In genomic region chr15:42736793-42737528, GRCh38 we compare ENCODE assay signal across 8 cellular contexts. TPM values are rescaled to one million over a fixed set of nuclear protein-coding genes. Genes with fewer than 3 reads are reported as not detected.
DNase-seq lines count a peak whose midpoint lies in the region; TF ChIP-seq lines count a peak whose summit lies in the region.

TSS of gene CDAN1 (minus strand) at chr15:42737128. CDS start at chr15:42737102, 26 bp downstream.

- CTCF ChIA-PET in SK-N-SH (lab: Yijun Ruan, JAX) = interaction anchor here (0.8 to 4.3 kb wide), 6 partner anchors 15 to 190 kb away, joined by 3 to 20 read pairs (median 3); no protein-coding TSS in a partner anchor
- CTCF ChIA-PET in activated naive CD4-positive, alpha-beta T cell treated with anti-CD3 and anti-CD28 coated beads, Interleukin-2, amount 10 ng/mL, durations not matched to agents 7 days and 5 days (lab: Charles Lee) = interaction anchor here (1.0 kb wide), 1 partner anchor 190 kb away, joined by 3 read pairs; no protein-coding TSS in a partner anchor

- WGBS in H9 (ENCODE audit: extremely low coverage, insufficient read length, low lambda C conversion rate) = no CpG with 5 or more reads among the region's 76 CpGs
- WGBS in SK-N-SH (ENCODE audit: low lambda C conversion rate) = 12% methylated on average over 6 of the region's 76 CpGs

- H2BK120ac ChIP-seq in H9 (ENCODE audit: low read depth, low read length, poor library complexity, severe bottlenecking) = no peak within 1 kb of the TSS

- H3K4me3 ChIP-seq in MM.1S (ENCODE audit: low read length) = peak within 1 kb of the TSS; percentile 82
- peak within 1 kb of the TSS; percentile 88 to 89 for H3K4me3 ChIP-seq in SK-N-SH (ENCODE audit: low read depth in 2 of 2, low read length in 1 of 2)

- peak within 1 kb of the TSS; percentile 76 to 86 for H3K4me3 Mint-ChIP-seq in H9
- peak within 1 kb of the TSS; percentile 75 for H3K4me3 Mint-ChIP-seq in activated naive CD4-positive, alpha-beta T cell treated with anti-CD3 and anti-CD28 coated beads, Interleukin-2, amount 10 ng/mL, durations not matched to agents 7 days and 5 days

- H3K4ac ChIP-seq in H9 (ENCODE audit: low read depth, low read length) = no peak within 1 kb of the TSS

- no peaks in the 10 kb centered on the region; a peak in 1 of 5 replicates for H3K9me3 Mint-ChIP-seq in H9
- no peaks in the 10 kb centered on the region for H3K9me3 Mint-ChIP-seq in activated naive CD4-positive, alpha-beta T cell treated with anti-CD3 and anti-CD28 coated beads, Interleukin-2, amount 10 ng/mL, durations not matched to agents 7 days and 5 days

- H3K4me2 ChIP-seq in H9 (ENCODE audit: insufficient read depth, insufficient read length, low read length) (peak within 1 kb of the TSS; percentile 38), MM.1S (ENCODE audit: low read depth, low read length) (peak within 1 kb of the TSS; percentile 97), SK-N-SH (peak within 1 kb of the TSS; percentile 97)

- no peak within 1 kb of the TSS for H4K8ac ChIP-seq in H9 (replicated peaks; ENCODE audit: insufficient read length, low read depth, low read length)

- H2BK5ac ChIP-seq in H9 (ENCODE audit: insufficient read length, low read length) = no peak within 1 kb of the TSS

- H4K91ac ChIP-seq in H9 (ENCODE audit: insufficient read length, low read depth, low read length) = no peak within 1 kb of the TSS

- no peaks in the 10 kb centered on the region for H4K20me1 ChIP-seq in H9 (ENCODE audit: control insufficient read depth, insufficient read depth, insufficient read length)
- H4K20me1 ChIP-seq in MM.1S (ENCODE audit: insufficient read depth, low read length) = no peaks in the 10 kb centered on the region
- no peaks in the 10 kb centered on the region for H4K20me1 ChIP-seq in SK-N-SH (ENCODE audit: insufficient read depth)

- POLR2A ChIA-PET in SK-N-SH (lab: Yijun Ruan, JAX) = no interaction called here

- H3K36me3 Mint-ChIP-seq in H9 (ENCODE audit: insufficient read depth in 1 of 3, low read depth in 3 of 3) = peaks cover 9 to 34% (median 31%) of the 10 kb centered on the region in 3 experiments; a peak in 6 of 7 replicates
- H3K36me3 Mint-ChIP-seq in activated naive CD4-positive, alpha-beta T cell treated with anti-CD3 and anti-CD28 coated beads, Interleukin-2, amount 10 ng/mL, durations not matched to agents 7 days and 5 days = peaks cover 18% of the 10 kb centered on the region

- peak within 1 kb of the TSS; percentile 52 to 68 (median 63); a peak in 4 of 7 replicates for H3K27ac Mint-ChIP-seq in H9
- H3K27ac Mint-ChIP-seq in activated naive CD4-positive, alpha-beta T cell treated with anti-CD3 and anti-CD28 coated beads, Interleukin-2, amount 10 ng/mL, durations not matched to agents 7 days and 5 days = peak within 1 kb of the TSS; percentile 87

- no peak within 1 kb of the TSS for H2AK5ac ChIP-seq in H9 (ENCODE audit: insufficient read length, low read length)

- H3K79me1 ChIP-seq in H9 (ENCODE audit: insufficient read depth, low read depth, low read length, poor library complexity, severe bottlenecking) = no peaks in the 10 kb centered on the region

- H3K18ac ChIP-seq in H9 (ENCODE audit: insufficient read length, low read depth, low read length) = peak within 1 kb of the TSS; percentile 32

- H3K9ac ChIP-seq in H9 (ENCODE audit: extremely low read depth, insufficient read length, low read length) (peak within 1 kb of the TSS; percentile 23), MM.1S (ENCODE audit: low read length) (peak within 1 kb of the TSS; percentile 82), SK-N-SH (peak within 1 kb of the TSS; percentile 91)

- H3K27me3 Mint-ChIP-seq in H9 (ENCODE audit: low read depth) = no peaks in the 10 kb centered on the region
- no peaks in the 10 kb centered on the region for H3K27me3 Mint-ChIP-seq in activated naive CD4-positive, alpha-beta T cell treated with anti-CD3 and anti-CD28 coated beads, Interleukin-2, amount 10 ng/mL, durations not matched to agents 7 days and 5 days

- in situ Hi-C loops in G401 (cut with HindIII; ENCODE audit: low sequenced_read_pairs) = no loop called here

- H3F3A ChIP-seq in MM.1S (ENCODE audit: insufficient read depth, low read length) (peaks cover 4% of the 10 kb centered on the region; the same call in 1 of the 2 replicates), SK-N-SH (replicated peaks; ENCODE audit: insufficient read depth) (peaks cover 9% of the 10 kb centered on the region)

- no peaks in the 10 kb centered on the region for H3K9me3 ChIP-seq in H9 (ENCODE audit: control insufficient read depth, low read depth, low read length)
- no peaks in the 10 kb centered on the region for H3K9me3 ChIP-seq in MM.1S (replicated peaks; ENCODE audit: insufficient read depth, low read length)
- H3K9me3 ChIP-seq in SK-N-SH = no peaks in the 10 kb centered on the region

- H3K9me2 ChIP-seq in MM.1S (replicated peaks; ENCODE audit: insufficient read depth, low read length) = no peaks in the 10 kb centered on the region
- no peaks in the 10 kb centered on the region for H3K9me2 ChIP-seq in SK-N-SH

- no peak within 1 kb of the TSS for H2BK15ac ChIP-seq in H9 (ENCODE audit: low read depth, low read length)

- H2BK12ac ChIP-seq in H9 (ENCODE audit: insufficient read length, low read depth, low read length) = no peak within 1 kb of the TSS

- peaks cover 7 to 9% of the 10 kb centered on the region in 2 experiments; a peak in 3 of 4 replicates for H3K4me1 Mint-ChIP-seq in H9
- peaks cover 20% of the 10 kb centered on the region for H3K4me1 Mint-ChIP-seq in activated naive CD4-positive, alpha-beta T cell treated with anti-CD3 and anti-CD28 coated beads, Interleukin-2, amount 10 ng/mL, durations not matched to agents 7 days and 5 days

- H2BK20ac ChIP-seq in H9 (ENCODE audit: low read depth, low read length, poor library complexity, severe bottlenecking) = no peak within 1 kb of the TSS

- no peak within 1 kb of the TSS for H3K27ac ChIP-seq in H9 (ENCODE audit: insufficient read length, low read depth, low read length)
- peak within 1 kb of the TSS; percentile 46; the same call in 1 of the 2 replicates for H3K27ac ChIP-seq in MM.1S (ENCODE audit: low read length)
- H3K27ac ChIP-seq in SK-N-SH (ENCODE audit: low read depth in 2 of 2, low read length in 1 of 2) = peak within 1 kb of the TSS; percentile 78 to 86

- no peak within 1 kb of the TSS for H3K56ac ChIP-seq in H9 (ENCODE audit: insufficient read length, low read depth, low read length)

- no peak for TF ChIP-seq CTCF in H9 (conservative IDR thresholded peaks at IDR 0.05)
- TF ChIP-seq CTCF in MM.1S (IDR thresholded peaks at IDR 0.05; ENCODE audit: low read length) = no peak
- TF ChIP-seq CTCF in SK-N-SH (IDR thresholded peaks at IDR 0.05) = no peak

- TF ChIP-seq RAD21 in SK-N-SH (IDR thresholded peaks at IDR 0.05; ENCODE audit: low read length) = no peak

- H3K79me2 ChIP-seq in H9 (ENCODE audit: insufficient read depth, low read length) (no peaks in the 10 kb centered on the region), MM.1S (ENCODE audit: low read length) (peaks cover 14% of the 10 kb centered on the region), SK-N-SH (ENCODE audit: insufficient read depth) (peaks cover 27% of the 10 kb centered on the region)

- DNase-seq in G401 (ENCODE audit: low spot score) (peak; percentile 79), H9 (peak; percentile 91), MM.1S (peak; percentile 91), SK-N-SH (peak; percentile 100), globus pallidus (ENCODE audit: low spot score) (peak; percentile 85), nucleus accumbens (lab: John Stamatoyannopoulos, UW) (peak in 55 of 56 donors; percentile 31 to 93 (median 82)), superior temporal gyrus (ENCODE audit: extremely low spot score) (peak; percentile 79)
- peak; percentile 94 for DNase-seq in activated naive CD4-positive, alpha-beta T cell treated with anti-CD3 and anti-CD28 coated beads, Interleukin-2, amount 10 ng/mL, durations not matched to agents 7 days and 5 days

- no peak within 1 kb of the TSS for H3K23ac ChIP-seq in H9 (ENCODE audit: insufficient read length, low read depth, low read length)

- H2AFZ ChIP-seq in H9 (ENCODE audit: low read length) (no peak within 1 kb of the TSS), MM.1S (ENCODE audit: low read length) (peak within 1 kb of the TSS; percentile 98), SK-N-SH (ENCODE audit: low read depth) (peak within 1 kb of the TSS; percentile 91)

- H3K27me3 ChIP-seq in H9 (ENCODE audit: insufficient read depth, low read length) (no peaks in the 10 kb centered on the region), MM.1S (replicated peaks; ENCODE audit: insufficient read depth, low read length) (no peaks in the 10 kb centered on the region), SK-N-SH (ENCODE audit: insufficient read depth) (no peaks in the 10 kb centered on the region)

- H3K14ac ChIP-seq in H9 (ENCODE audit: insufficient read depth, low read length) = no peak within 1 kb of the TSS

- no peak within 1 kb of the TSS for H4K5ac ChIP-seq in H9 (ENCODE audit: insufficient read length, low read depth, low read length)

- no peak within 1 kb of the TSS for H3T11ph ChIP-seq in H9 (ENCODE audit: low read length)

- no peaks in the 10 kb centered on the region for H3K4me1 ChIP-seq in H9 (ENCODE audit: insufficient read depth, low read length)
- H3K4me1 ChIP-seq in MM.1S (ENCODE audit: low read length) = peaks cover 6% of the 10 kb centered on the region; the same call in 1 of the 2 replicates
- H3K4me1 ChIP-seq in SK-N-SH (ENCODE audit: control insufficient read depth in 1 of 2, insufficient read depth in 2 of 2, low read depth in 1 of 2, low read length in 1 of 2) = peaks cover 0 to 28% of the 10 kb centered on the region in 2 experiments; a peak in 2 of 4 replicates

- TF ChIP-seq EP300 in SK-N-SH (IDR thresholded peaks at IDR 0.05; ENCODE audit: borderline replicate concordance in 1 of 2, low read depth in 1 of 2, low read length in 1 of 2) = no peak

- H3K36me3 ChIP-seq in MM.1S (replicated peaks; ENCODE audit: insufficient read depth, low read length) = no peaks in the 10 kb centered on the region; the same call in 1 of the 2 replicates
- peaks cover 21% of the 10 kb centered on the region in 2 experiments for H3K36me3 ChIP-seq in SK-N-SH (replicated peaks in 1 of 2; ENCODE audit: control insufficient read depth in 1 of 2, insufficient read depth in 2 of 2, low read length in 1 of 2)

- no peaks in the 10 kb centered on the region for H3K23me2 ChIP-seq in H9 (ENCODE audit: insufficient read length, low read depth, low read length, poor library complexity, severe bottlenecking)

TF ChIP-seq in SK-N-SH, 30 proteins besides CTCF, POLR2A, EP300 and RAD21 (continues in another document):
- TF ChIP-seq FOXJ3 (CRISPR knock-in tag; IDR thresholded peaks at IDR 0.05) = no peak

RNA-seq across cellular contexts. Expression of gene CDAN1, which starts in this region (rescaled TPM):
- total RNA-seq in G401 (2014; rRNA removed; shearing (Covaris generic)) = 12.6 and 17.7 TPM in 2 replicates
- total RNA-seq in H9 (2021) = 20.0 and 20.4 TPM in 2 replicates
- 6.2 and 9.7 TPM in 2 replicates for polyA plus RNA-seq in SK-N-SH (2012; rRNA removed)
- 2.9 and 4.2 TPM in 2 replicates for polyA plus RNA-seq in SK-N-SH (2012; cell fraction: cytosol; rRNA removed)
- polyA plus RNA-seq in SK-N-SH (2012; cell fraction: nucleus; rRNA removed) = 16.4 and 18.2 TPM in 2 replicates

Comparison
In these comparisons a context has a peak if more than half of its experiments do, and no peak if none do; other contexts are left out.
1. H3K4me2 ChIP-seq: peak in every context shown above with its lines; median percentile 97 in MM.1S; 97 in SK-N-SH; 38 in H9.
2. H3K9ac ChIP-seq: peak in every context shown above with its lines; median percentile 91 in SK-N-SH; 82 in MM.1S; 23 in H9.